10 cellular contexts compared by ENCODE assay signal in genomic region chr10:99548041-99548530, GRCh38. TPM values are rescaled to one million over a fixed set of nuclear protein-coding genes. Genes with fewer than 3 reads are reported as not detected.
DNase-seq lines count a peak whose midpoint lies in the region; ATAC-seq, FAIRE-seq and TF ChIP-seq lines count a peak whose summit lies in the region.
"Had no signal": no experiment of that assay in that cellular context is flagged by ENCODE, and none has a peak within 500 bp of the region (broad histone marks: within the 10 kb centered on the region; RNA-seq: fewer than 3 reads in every experiment).

No MANE protein-coding gene starts in this region.

- H2AFZ ChIP-seq in GM23338 (no peak overlapping the region), SK-N-SH (ENCODE audit: low read depth) (no peak overlapping the region), HepG2 (ENCODE audit: low read length) (no peak overlapping the region)

- TF ChIP-seq POLR2A in HepG2 (IDR thresholded peaks at IDR 0.05; ENCODE audit: insufficient read depth in 1 of 2, low read depth in 2 of 2, low read length in 2 of 2): no peak

- TF ChIP-seq CTCF in CD14-positive monocyte (IDR thresholded peaks at IDR 0.05) (peak; percentile 19), GM23338 (conservative IDR thresholded peaks at IDR 0.05; ENCODE audit: low read depth in 2 of 2) (peak; percentile 59 to 85), SK-N-SH (IDR thresholded peaks at IDR 0.05) (peak; percentile 44), HepG2 (CRISPR knock-in tag; IDR thresholded peaks at IDR 0.05) (peak; percentile 69), mesothelial cell of epicardium (IDR thresholded peaks at IDR 0.05; ENCODE audit: unreplicated experiment) (no peak)

- peak; percentile 68 for FAIRE-seq in HepG2 (lab: Jason Lieb, UNC)

- H3K27me3 ChIP-seq in GM23338 (ENCODE audit: insufficient read depth) (peaks cover 69% of the 10 kb centered on the region), SK-N-SH (ENCODE audit: insufficient read depth) (peaks cover 80% of the 10 kb centered on the region; the same call in 1 of the 2 replicates), HepG2 (ENCODE audit: control insufficient read depth in 1 of 2, insufficient read depth in 2 of 2, low read length in 2 of 2) (peaks cover 2 to 6% of the 10 kb centered on the region in 2 experiments; a peak in 3 of 5 replicates)

- peaks cover 0 to under 1% (median 0%) of the 10 kb centered on the region in 7 donors for H3K9me3 Mint-ChIP-seq in CD14-positive monocyte
- no peaks in the 10 kb centered on the region for H3K9me3 Mint-ChIP-seq in GM23338
- H3K9me3 Mint-ChIP-seq in mesothelial cell of epicardium: no peaks in the 10 kb centered on the region

- no peaks in the 10 kb centered on the region for H3K79me2 ChIP-seq in GM23338 (replicated peaks; ENCODE audit: insufficient read depth)
- no peaks in the 10 kb centered on the region for H3K79me2 ChIP-seq in SK-N-SH (ENCODE audit: insufficient read depth)
- H3K79me2 ChIP-seq in HepG2 (ENCODE audit: insufficient read depth, low read length): no peaks in the 10 kb centered on the region

- H3K9ac ChIP-seq in SK-N-SH (no peak overlapping the region), HepG2 (ENCODE audit: insufficient read depth, low read depth, low read length) (no peak overlapping the region)

- H3F3A ChIP-seq in GM23338 (replicated peaks; ENCODE audit: low read depth) (no peaks in the 10 kb centered on the region), SK-N-SH (replicated peaks; ENCODE audit: insufficient read depth) (no peaks in the 10 kb centered on the region)

- H3K4me3 Mint-ChIP-seq in CD14-positive monocyte (no peak overlapping the region), GM23338 (no peak overlapping the region), mesothelial cell of epicardium (no peak overlapping the region)

- peaks cover 38 to 56% (median 38%) of the 10 kb centered on the region in 3 donors for H3K27me3 Mint-ChIP-seq in CD14-positive monocyte (ENCODE audit: low read depth in 3 of 3)
- peaks cover 38% of the 10 kb centered on the region for H3K27me3 Mint-ChIP-seq in GM23338 (ENCODE audit: insufficient read depth, low read depth, poor library complexity)
- H3K27me3 Mint-ChIP-seq in mesothelial cell of epicardium (ENCODE audit: low read depth): peaks cover 91% of the 10 kb centered on the region

- CTCF ChIA-PET in SK-N-SH (lab: Yijun Ruan, JAX) (interaction anchor here (1.4 to 2.8 kb wide), 5 partner anchors 11 to 156 kb away, joined by 3 to 17 read pairs (median 7); partner anchors contain the start of gene SLC25A28), HepG2 (lab: Yijun Ruan, JAX; ENCODE audit: low intra/inter-chr PET ratio, low total read pairs) (interaction anchor here (1.4 to 1.7 kb wide), 2 partner anchors 112 to 156 kb away, joined by 10 to 11 read pairs; no protein-coding TSS in a partner anchor)

- H3K36me3 Mint-ChIP-seq in CD14-positive monocyte (no peaks in the 10 kb centered on the region), GM23338 (ENCODE audit: low read depth) (no peaks in the 10 kb centered on the region), mesothelial cell of epicardium (no peaks in the 10 kb centered on the region)

- POLR2A ChIA-PET in SK-N-SH (lab: Yijun Ruan, JAX) (interaction anchor here (0.6 kb wide), 1 partner anchor 18 kb away, joined by 7 read pairs; no protein-coding TSS in a partner anchor), HepG2 (lab: Yijun Ruan, JAX) (no interaction called here)

- peak; percentile 96 for ATAC-seq in GM23338
- ATAC-seq in HepG2: peak; percentile 96
- no peak for ATAC-seq in HG03175 (IDR thresholded peaks at IDR 0.05; ENCODE audit: unreplicated experiment)

- H3K9me2 ChIP-seq in GM23338 (ENCODE audit: insufficient read depth) (no peaks in the 10 kb centered on the region), SK-N-SH (no peaks in the 10 kb centered on the region)

- WGBS in SK-N-SH (ENCODE audit: low lambda C conversion rate): 0% methylated on average over 2 of the region's 2 CpGs
- WGBS in HepG2 (ENCODE audit: low lambda C conversion rate): 4% methylated on average over 2 of the region's 2 CpGs

- H3K4me3 ChIP-seq in GM23338: no peak overlapping the region
- H3K4me3 ChIP-seq in SK-N-SH (ENCODE audit: low read depth in 2 of 2, low read length in 1 of 2): no peak overlapping the region
- H3K4me3 ChIP-seq in HepG2 (replicated peaks in 1 of 3; ENCODE audit: insufficient read depth in 1 of 3, low read depth in 2 of 3, low read length in 3 of 3): no peak overlapping the region
- H3K4me3 ChIP-seq: esophagus muscularis mucosa had no signal

- TF ChIP-seq RAD21 in SK-N-SH (IDR thresholded peaks at IDR 0.05; ENCODE audit: low read length) (peak; percentile 36), HepG2 (CRISPR knock-in tag; IDR thresholded peaks at IDR 0.05) (no peak)

- intact Hi-C loops in CD14-positive monocyte (cut with micrococcal nuclease) (no loop called here), HepG2 (cut with micrococcal nuclease; ENCODE audit: unreplicated experiment) (loop anchor here (1.0 to 2.0 kb wide), 2 partner anchors 112 to 155 kb away; no protein-coding TSS in a partner anchor)

- H3K27ac Mint-ChIP-seq in CD14-positive monocyte: no peak overlapping the region
- no peak overlapping the region for H3K27ac Mint-ChIP-seq in GM23338
- H3K27ac Mint-ChIP-seq in mesothelial cell of epicardium: no peak overlapping the region

- H3K27ac ChIP-seq in GM23338 (ENCODE audit: low read depth): no peak overlapping the region
- no peak overlapping the region for H3K27ac ChIP-seq in SK-N-SH (ENCODE audit: low read depth in 2 of 2, low read length in 1 of 2)
- H3K27ac ChIP-seq in HepG2 (ENCODE audit: extremely low read length, insufficient read depth, low read length): no peak overlapping the region
- H3K27ac ChIP-seq: esophagus muscularis mucosa had no signal

- in situ Hi-C loops in HepG2 (cut with HindIII; ENCODE audit: extremely low pct_ligation_motif_present, low pct_unique_long_range_greater_than_20kb): loop anchor here (5.0 kb wide), 1 partner anchor 111 kb away; no protein-coding TSS in a partner anchor

- H4K20me1 ChIP-seq in GM23338 (replicated peaks; ENCODE audit: insufficient read depth): no peaks in the 10 kb centered on the region; the same call in 1 of the 2 replicates
- no peaks in the 10 kb centered on the region for H4K20me1 ChIP-seq in SK-N-SH (ENCODE audit: insufficient read depth)
- no peaks in the 10 kb centered on the region for H4K20me1 ChIP-seq in HepG2 (ENCODE audit: insufficient read depth, low read length)

- no peak overlapping the region for H3K4me2 ChIP-seq in GM23338
- H3K4me2 ChIP-seq in SK-N-SH: no peak overlapping the region
- no peak overlapping the region for H3K4me2 ChIP-seq in HepG2 (ENCODE audit: low read depth, low read length)

- H3K36me3 ChIP-seq in GM23338 (ENCODE audit: insufficient read depth) (no peaks in the 10 kb centered on the region), SK-N-SH (replicated peaks in 1 of 2; ENCODE audit: control insufficient read depth in 1 of 2, insufficient read depth in 2 of 2, low read length in 1 of 2) (no peaks in the 10 kb centered on the region), HepG2 (replicated peaks in 1 of 2; ENCODE audit: control insufficient read depth in 1 of 2, insufficient read depth in 2 of 2, low read length in 2 of 2) (no peaks in the 10 kb centered on the region)
- H3K36me3 ChIP-seq: esophagus muscularis mucosa had no signal

- H3K4me1 Mint-ChIP-seq in CD14-positive monocyte (peaks cover 2% of the 10 kb centered on the region), GM23338 (peaks cover 14% of the 10 kb centered on the region), mesothelial cell of epicardium (no peaks in the 10 kb centered on the region)

- DNase-seq in CD14-positive monocyte (ENCODE audit: low spot score) (no peak), GM23338 (ENCODE audit: low spot score) (peak; percentile 71), SK-N-SH (peak; percentile 35), HepG2 (ENCODE audit: low spot score) (peak; percentile 32), mesothelial cell of epicardium (ENCODE audit: low spot score in 2 of 2, unreplicated experiment in 2 of 2) (no peak)
- DNase-seq in stimulated activated naive CD4-positive, alpha-beta T cell treated with Interleukin-2 at 50 U/mL for 16 hours (lab: John Stamatoyannopoulos, UW): no peak
- no peak for DNase-seq in stimulated activated CD4-positive, alpha-beta T cell treated with anti-CD3 and anti-CD28 coated beads, Interleukin-15, amount 100 ng/mL, for 24 hours
- DNase-seq: T-helper 9 cell had no signal

- H3K9me3 ChIP-seq in SK-N-SH (no peaks in the 10 kb centered on the region), HepG2 (ENCODE audit: low read length) (no peaks in the 10 kb centered on the region)
- H3K9me3 ChIP-seq: esophagus muscularis mucosa had no signal

- BruUV-seq in HepG2 (replicated peaks; lab: Mats Ljungman, UMichigan): no TSS peak

- H3K4me1 ChIP-seq in GM23338 (ENCODE audit: insufficient read depth): peaks cover 5% of the 10 kb centered on the region
- H3K4me1 ChIP-seq in SK-N-SH (ENCODE audit: control insufficient read depth in 1 of 2, insufficient read depth in 2 of 2, low read depth in 1 of 2, low read length in 1 of 2): peaks cover 0 to 6% of the 10 kb centered on the region in 2 experiments; a peak in 1 of 4 replicates
- H3K4me1 ChIP-seq in HepG2 (ENCODE audit: insufficient read depth, low read length): no peaks in the 10 kb centered on the region
- H3K4me1 ChIP-seq: esophagus muscularis mucosa had no signal

- no peak for TF ChIP-seq EP300 in SK-N-SH (IDR thresholded peaks at IDR 0.05; ENCODE audit: borderline replicate concordance in 1 of 2, low read depth in 1 of 2, low read length in 1 of 2)
- TF ChIP-seq EP300 in HepG2 (IDR thresholded peaks at IDR 0.05; ENCODE audit: low read depth in 2 of 2, low read length in 2 of 2): no peak
- TF ChIP-seq EP300 in HepG2 (CRISPR knock-in tag; IDR thresholded peaks at IDR 0.05; ENCODE audit: borderline replicate concordance): no peak

RNA-seq across cellular contexts. Expression of gene NKX2-3, which starts 15.3 kb away (rescaled TPM):
- not detected for polyA plus RNA-seq in CD14-positive monocyte
- total RNA-seq in GM23338 (2014; rRNA removed; shearing (Covaris generic)): not detected in 2 replicates
- polyA plus RNA-seq in GM23338 (2016; fragmentation: Nextera tagmentation; extraction: Ambion mirVana): not detected in 2 replicates
- polyA plus RNA-seq in SK-N-SH (2012; rRNA removed): not detected in 2 replicates
- not detected in 2 replicates for polyA plus RNA-seq in SK-N-SH (2012; cell fraction: cytosol; rRNA removed)
- not detected in 2 replicates for polyA plus RNA-seq in SK-N-SH (2012; cell fraction: nucleus; rRNA removed)
- not detected in 2 replicates for total RNA-seq in HepG2 (2016; rRNA removed; fragmentation: Illumina TruSeq; extraction: Trizol)
- total RNA-seq in HepG2 (2016; cell fraction: cytosol; rRNA removed; fragmentation: Illumina TruSeq; extraction: Trizol; ENCODE audit: low read depth): not detected in 2 replicates
- total RNA-seq in HepG2 (2016; cell fraction: insoluble cytoplasmic fraction; rRNA removed; fragmentation: Illumina TruSeq; extraction: Trizol): not detected in 2 replicates
- not detected in 2 replicates for total RNA-seq in HepG2 (2016; cell fraction: membrane; rRNA removed; fragmentation: Illumina TruSeq; extraction: Trizol)
- total RNA-seq in HepG2 (2016; cell fraction: nucleus; rRNA removed; fragmentation: Illumina TruSeq; extraction: Trizol): not detected in 2 replicates
- polyA plus RNA-seq in HepG2 (2011; rRNA removed): not detected in 2 replicates
- polyA plus RNA-seq in HepG2 (2011; cell fraction: cytosol; rRNA removed): not detected in 2 replicates
- polyA plus RNA-seq in HepG2 (2011; cell fraction: nucleus; rRNA removed): not detected in 2 replicates
- polyA plus RNA-seq in HepG2 (2012): not detected in 2 replicates
- polyA plus RNA-seq in HepG2 (2016; cell fraction: cytosol; fragmentation: Illumina TruSeq; extraction: Trizol; ENCODE audit: low read depth): not detected in 2 replicates
- not detected in 2 replicates for polyA plus RNA-seq in HepG2 (2016; cell fraction: insoluble cytoplasmic fraction; fragmentation: Illumina TruSeq; extraction: Trizol; ENCODE audit: low read depth)
- polyA plus RNA-seq in HepG2 (2016; cell fraction: membrane; fragmentation: Illumina TruSeq; extraction: Trizol; ENCODE audit: low read depth): not detected in 2 replicates
- polyA plus RNA-seq in HepG2 (2016; cell fraction: nucleus; fragmentation: Illumina TruSeq; extraction: Trizol; ENCODE audit: insufficient read depth, low read depth): not detected in 2 replicates
- polyA minus RNA-seq in HepG2 (2011; rRNA and poly(A)+ RNA removed; ENCODE audit: low replicate concordance): not detected in 2 replicates
- polyA minus RNA-seq in HepG2 (2011; cell fraction: cytosol; rRNA and poly(A)+ RNA removed): not detected in 2 replicates
- not detected in 2 replicates for polyA minus RNA-seq in HepG2 (2011; cell fraction: nucleus; rRNA and poly(A)+ RNA removed)
- total RNA-seq in mesothelial cell of epicardium: not detected in 3 replicates

Comparison
In these comparisons a context has a peak if more than half of its experiments do, and no peak if none do; other contexts are left out.
1. DNase-seq: peak in GM23338 (single experiment), SK-N-SH (single experiment) and HepG2 (single experiment); none in CD14-positive monocyte (single experiment), stimulated activated naive CD4-positive, alpha-beta T cell treated with Interleukin-2 at 50 U/mL for 16 hours (single experiment), stimulated activated CD4-positive, alpha-beta T cell treated with anti-CD3 and anti-CD28 coated beads, Interleukin-15, amount 100 ng/mL, for 24 hours (single experiment) and mesothelial cell of epicardium (0 of 2).